ENCODE assay signal across 22 cellular contexts in genomic region chr9:96065482-96066251, GRCh38.
A peak's percentile ranks its signal among the peaks of the same experiment; 100 is the strongest.
DNase-seq lines count a peak whose midpoint lies in the region; ATAC-seq, FAIRE-seq and TF ChIP-seq lines count a peak whose summit lies in the region.
"Had no signal": no experiment of that assay in that cellular context is flagged by ENCODE, and none has a peak within 500 bp of the region (broad histone marks: within the 10 kb centered on the region; RNA-seq: fewer than 3 reads in every experiment).

No MANE protein-coding gene starts in this region.

- POLR2A ChIA-PET in K562 (lab: Yijun Ruan, JAX), result no interaction called here

- DNase-seq in activated effector memory CD4-positive, alpha-beta T cell treated with anti-CD3 and anti-CD28 coated beads, Interleukin-2, amount 50 U/mL, for 16 hours, result peak; percentile 39
- DNase-seq in activated effector memory CD4-positive, alpha-beta T cell treated with Interleukin-2 at 50 U/mL for 16 hours, result no peak
- DNase-seq in K562 (ENCODE audit: extremely low read depth in 1 of 4, low spot score in 3 of 4) (no peak), epidermal melanocyte (ENCODE audit: insufficient read length, low spot score) (no peak), WERI-Rb-1 (no peak)
- DNase-seq: CD4-positive, CD25-positive, alpha-beta regulatory T cell; CD8-positive, alpha-beta T cell; DMS 273 treated with DMSO at 0.1 percent for 48 hours; DMS79; GDM1; GM23248; H7; HCEC 1CT had no signal

- TF ChIP-seq CTCF in OCI-LY3 (IDR thresholded peaks at IDR 0.05; ENCODE audit: low read depth, low read length) (no peak), K562 (IDR thresholded peaks at IDR 0.05 in 2 of 3, conservative IDR thresholded peaks at IDR 0.05 in 1 of 3; ENCODE audit: insufficient read depth in 2 of 3, low read depth in 1 of 3, low read length in 3 of 3) (no peak), WERI-Rb-1 (IDR thresholded peaks at IDR 0.05; ENCODE audit: low read depth, low read length) (no peak)

- H3K4me1 ChIP-seq in OCI-LY3 (ENCODE audit: low read length) (peaks cover 18% of the 10 kb centered on the region), K562 (replicated peaks in 1 of 2; ENCODE audit: control insufficient read depth in 2 of 2, insufficient read depth in 2 of 2, low read length in 2 of 2) (no peaks in the 10 kb centered on the region)

- no peak for TF ChIP-seq POLR2A in K562 (conservative IDR thresholded peaks at IDR 0.05)

- peak overlapping the region; percentile 16; the same call in 1 of the 2 replicates for H3K4me2 ChIP-seq in OCI-LY3 (ENCODE audit: low read length)
- H3K4me2 ChIP-seq in K562 (ENCODE audit: insufficient read depth, low read length), result no peak overlapping the region

- no peaks in the 10 kb centered on the region for H4K20me1 ChIP-seq in OCI-LY3 (ENCODE audit: insufficient read depth, low read length)
- no peaks in the 10 kb centered on the region for H4K20me1 ChIP-seq in K562 (replicated peaks; ENCODE audit: control insufficient read depth, insufficient read depth, low read length)
- H4K20me1 ChIP-seq: BLaER1 had no signal

- H3K9me3 ChIP-seq in OCI-LY3 (ENCODE audit: insufficient read depth, low read length) (no peaks in the 10 kb centered on the region), K562 (replicated peaks; ENCODE audit: control insufficient read depth, insufficient read depth, low read depth, low read length) (no peaks in the 10 kb centered on the region), WERI-Rb-1 (ENCODE audit: severe bottlenecking) (no peaks in the 10 kb centered on the region)
- H3K9me3 ChIP-seq: BLaER1 had no signal

- intact Hi-C loops in K562 (cut with micrococcal nuclease), result no loop called here

- H3K4me3 ChIP-seq in OCI-LY3 (ENCODE audit: low read length), result no peak overlapping the region
- H3K4me3 ChIP-seq in K562, result no peak overlapping the region
- H3K4me3 ChIP-seq in WERI-Rb-1 (ENCODE audit: low read depth, low read length), result no peak overlapping the region
- H3K4me3 ChIP-seq: BLaER1, GM12878, GM23248 had no signal

- no peak for ATAC-seq in K562
- ATAC-seq: CD8-positive, alpha-beta T cell; GM12878 had no signal

- in situ Hi-C loops in K562 (cut with MboI), result no loop called here

- H3K27ac ChIP-seq in OCI-LY3 (ENCODE audit: low read length) (no peak overlapping the region), K562 (ENCODE audit: extremely low read depth, low read depth, low read length) (no peak overlapping the region), WERI-Rb-1 (no peak overlapping the region)
- H3K27ac ChIP-seq: 22Rv1, BLaER1, C4-2B, GM23248 had no signal

- WGBS in K562 (ENCODE audit: insufficient coverage, low coverage, missing lambda C conversion rate), result 7% methylated on average over 8 of the region's 8 CpGs

- TF ChIP-seq EP300 in K562 (IDR thresholded peaks at IDR 0.05; ENCODE audit: low read length), result no peak

- peaks cover 6% of the 10 kb centered on the region; the same call in 1 of the 2 replicates for H3K27me3 ChIP-seq in OCI-LY3 (ENCODE audit: low read depth, low read length)
- peaks cover 14 to 42% of the 10 kb centered on the region in 2 experiments; a peak in 4 of 5 replicates for H3K27me3 ChIP-seq in K562 (ENCODE audit: control insufficient read depth in 2 of 2, insufficient read depth in 2 of 2, low read length in 2 of 2)
- H3K27me3 ChIP-seq in WERI-Rb-1 (ENCODE audit: insufficient read depth, low read depth, severe bottlenecking), result no peaks in the 10 kb centered on the region
- H3K27me3 ChIP-seq: BLaER1 had no signal

- no peaks in the 10 kb centered on the region for H3K9me1 ChIP-seq in K562 (ENCODE audit: control insufficient read depth, insufficient read depth, low read length)

- BruUV-seq in K562 (replicated peaks; lab: Mats Ljungman, UMichigan), result no TSS peak

- TF ChIP-seq RAD21 in K562 (CRISPR knock-in tag; conservative IDR thresholded peaks at IDR 0.05 in 1 of 2, IDR thresholded peaks at IDR 0.05 in 1 of 2), result no peak

- FAIRE-seq in K562 (lab: Jason Lieb, UNC), result no peak
- FAIRE-seq: A204.1, D721Med, GM12878, GM19239, H1 had no signal

- no peak overlapping the region for H3K9ac ChIP-seq in OCI-LY3 (ENCODE audit: low read length)
- H3K9ac ChIP-seq in K562 (ENCODE audit: insufficient read depth in 1 of 2, low read depth in 2 of 2, low read length in 2 of 2), result no peak overlapping the region
- H3K9ac ChIP-seq: BLaER1, GM23248 had no signal

- no peak overlapping the region for H2AFZ ChIP-seq in OCI-LY3 (ENCODE audit: low read depth, low read length)
- no peak overlapping the region for H2AFZ ChIP-seq in K562 (ENCODE audit: low read depth, low read length)
- H2AFZ ChIP-seq: GM23248 had no signal

- CTCF ChIA-PET in K562 (lab: Yijun Ruan, JAX; ENCODE audit: low intra/inter-chr PET ratio), result interaction anchor here (0.7 kb wide), 1 partner anchor 813 kb away, joined by 3 read pairs; no protein-coding TSS in a partner anchor

- H3K79me2 ChIP-seq in OCI-LY3 (ENCODE audit: low read length), result no peaks in the 10 kb centered on the region
- H3K79me2 ChIP-seq in K562 (ENCODE audit: control insufficient read depth, insufficient read depth, low read length), result no peaks in the 10 kb centered on the region

- H3K36me3 ChIP-seq in OCI-LY3 (replicated peaks; ENCODE audit: low read depth, low read length) (no peaks in the 10 kb centered on the region), K562 (ENCODE audit: control insufficient read depth, insufficient read depth, low read length) (no peaks in the 10 kb centered on the region), WERI-Rb-1 (no peaks in the 10 kb centered on the region)
- H3K36me3 ChIP-seq: BLaER1 had no signal

TF ChIP-seq in K562, 482 proteins besides CTCF, POLR2A, EP300 and RAD21:
- TF ChIP-seq PYGO2 (tag; IDR thresholded peaks at IDR 0.05) (no peak), CEBPG (CRISPR knock-in tag; IDR thresholded peaks at IDR 0.05) (no peak), CEBPG (tag; conservative IDR thresholded peaks at IDR 0.05 in 1 of 2, IDR thresholded peaks at IDR 0.05 in 1 of 2) (peak; percentile 56 to 64)
- TF ChIP-seq, protein P1, sequence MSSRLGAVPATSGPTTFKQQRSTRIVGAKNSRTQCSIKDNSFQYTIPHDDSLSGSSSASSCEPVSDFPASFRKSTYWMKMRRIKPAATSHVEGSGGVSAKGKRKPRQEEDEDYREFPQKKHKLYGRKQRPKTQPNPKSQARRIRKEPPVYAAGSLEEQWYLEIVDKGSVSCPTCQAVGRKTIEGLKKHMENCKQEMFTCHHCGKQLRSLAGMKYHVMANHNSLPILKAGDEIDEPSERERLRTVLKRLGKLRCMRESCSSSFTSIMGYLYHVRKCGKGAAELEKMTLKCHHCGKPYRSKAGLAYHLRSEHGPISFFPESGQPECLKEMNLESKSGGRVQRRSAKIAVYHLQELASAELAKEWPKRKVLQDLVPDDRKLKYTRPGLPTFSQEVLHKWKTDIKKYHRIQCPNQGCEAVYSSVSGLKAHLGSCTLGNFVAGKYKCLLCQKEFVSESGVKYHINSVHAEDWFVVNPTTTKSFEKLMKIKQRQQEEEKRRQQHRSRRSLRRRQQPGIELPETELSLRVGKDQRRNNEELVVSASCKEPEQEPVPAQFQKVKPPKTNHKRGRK (tag; IDR thresholded peaks at IDR 0.05), result no peak
